ENCODE assay signal across 34 cellular contexts in the genomic region with DNA sequence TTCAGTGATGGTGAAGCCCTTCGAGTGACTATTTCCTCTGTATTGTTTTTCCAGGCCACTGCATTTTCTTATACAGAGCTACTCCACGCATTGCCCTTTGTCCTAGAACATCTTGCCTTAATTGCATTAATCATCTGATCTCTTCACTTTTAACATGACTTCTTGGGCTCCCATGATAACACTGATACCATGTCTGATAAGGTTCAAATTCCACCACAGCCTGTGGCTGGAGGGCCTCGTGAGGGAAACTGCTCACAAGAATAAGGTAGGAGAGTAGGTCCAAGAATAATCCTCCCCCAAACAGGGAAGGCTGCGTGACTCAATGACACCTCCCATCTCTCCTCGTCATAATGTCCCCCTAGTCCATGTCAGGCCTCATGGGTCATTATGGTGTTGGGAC.
"Had no signal": no experiment of that assay in that cellular context is flagged by ENCODE, and none has a peak within 500 bp of the region (broad histone marks: within the 10 kb centered on the region; RNA-seq: fewer than 3 reads in every experiment).

No MANE protein-coding gene starts in this region.

- H3K36me3 ChIP-seq: adrenal gland, brain microvascular endothelial cell, breast epithelium had no signal

- H3K27ac ChIP-seq: adrenal gland, body of pancreas, brain microvascular endothelial cell, breast epithelium had no signal

- H3K36me3 Mint-ChIP-seq: activated CD4-positive, alpha-beta memory T cell treated with anti-CD3 and anti-CD28 coated beads for 36 hours; activated naive CD4-positive, alpha-beta T cell treated with anti-CD3 and anti-CD28 coated beads, Interleukin-2, amount 50 U/mL, for 72 hours; activated naive CD8-positive, alpha-beta T cell treated with anti-CD3 and anti-CD28 coated beads for 36 hours; T-cell had no signal

- H3K9me3 ChIP-seq: adrenal gland, body of pancreas had no signal

- H3K9me3 Mint-ChIP-seq: activated CD4-positive, alpha-beta memory T cell treated with anti-CD3 and anti-CD28 coated beads for 36 hours; activated CD4-positive, alpha-beta T cell treated with anti-CD3 and anti-CD28 coated beads, Interleukin-2, amount 10 ng/mL, durations not matched to agents 24 days and 14 days; activated CD8-positive, alpha-beta T cell treated with anti-CD3 and anti-CD28 coated beads for 36 hours; activated naive CD4-positive, alpha-beta T cell treated with anti-CD3 and anti-CD28 coated beads for 36 hours; activated naive CD4-positive, alpha-beta T cell treated with anti-CD3 and anti-CD28 coated beads, Interleukin-2, amount 50 U/mL, for 72 hours; activated T-cell treated with anti-CD3 and anti-CD28 coated beads, Interleukin-2, amount 50 U/mL, for 4 hours; activated T-cell treated with anti-CD3 and anti-CD28 coated beads, Interleukin-2, amount 50 U/mL, for 72 hours; activated T-helper 1 cell treated with anti-CD3 and anti-CD28 coated beads, Interleukin-12 subunit alpha, Interleukin-12 subunit beta, Interleukin-2, Interleukin-4 antibody, amounts not matched to agents 30 ng/mL and 10 ng/mL and 1 ng/mL, durations not matched to agents 14 hours and 24 hours and 36 hours; T-cell; T-helper 1 cell treated with Interleukin-12 subunit alpha and Interleukin-12 subunit beta and Interleukin-4 antibody, amounts not matched to agents 30 μg/mL and 1 μg/mL, for 36 hours; T-helper 2 cell treated with Interferon-gamma antibody and Interleukin-4, amounts not matched to agents 5 μg/mL and 100 μg/mL, for 36 hours had no signal

- H3K27ac Mint-ChIP-seq: activated B cell treated with CpG ODN at 0.5 μM for 24 hours; activated CD4-positive, alpha-beta memory T cell treated with anti-CD3 and anti-CD28 coated beads for 36 hours; activated CD4-positive, alpha-beta T cell treated with anti-CD3 and anti-CD28 coated beads, Interleukin-2, amount 10 ng/mL, durations not matched to agents 24 days and 14 days; activated CD8-positive, alpha-beta T cell treated with anti-CD3 and anti-CD28 coated beads for 36 hours; activated naive CD4-positive, alpha-beta T cell treated with anti-CD3 and anti-CD28 coated beads for 36 hours; activated naive CD4-positive, alpha-beta T cell treated with anti-CD3 and anti-CD28 coated beads, Interleukin-2, amount 50 U/mL, for 72 hours; activated naive CD8-positive, alpha-beta T cell treated with anti-CD3 and anti-CD28 coated beads for 36 hours; activated T-cell treated with anti-CD3 and anti-CD28 coated beads, Interleukin-2, amount 50 U/mL, for 72 hours; activated T-helper 1 cell treated with anti-CD3 and anti-CD28 coated beads, Interleukin-12 subunit alpha, Interleukin-12 subunit beta, Interleukin-2, Interleukin-4 antibody, amounts not matched to agents 30 ng/mL and 10 ng/mL and 1 ng/mL, durations not matched to agents 14 hours and 24 hours and 36 hours; activated T-helper 17 cell treated with anti-CD3 and anti-CD28 coated beads, Interleukin-2, amount 50 U/mL, for 72 hours; T-cell; T-helper 1 cell treated with Interleukin-12 subunit alpha and Interleukin-12 subunit beta and Interleukin-4 antibody, amounts not matched to agents 30 μg/mL and 1 μg/mL, for 36 hours; T-helper 2 cell treated with Interferon-gamma antibody and Interleukin-4, amounts not matched to agents 5 μg/mL and 100 μg/mL, for 36 hours had no signal

- H3K4me1 ChIP-seq: adrenal gland, body of pancreas, breast epithelium had no signal

- H3K4me1 Mint-ChIP-seq: activated B cell treated with CpG ODN at 0.5 μM for 24 hours; activated CD4-positive, alpha-beta T cell treated with anti-CD3 and anti-CD28 coated beads, Interleukin-2, amount 10 ng/mL, durations not matched to agents 24 days and 14 days; activated naive CD8-positive, alpha-beta T cell treated with anti-CD3 and anti-CD28 coated beads for 36 hours; activated T-helper 17 cell treated with anti-CD3 and anti-CD28 coated beads, Interleukin-2, amount 50 U/mL, for 72 hours; T-cell had no signal

- DNase-seq: activated B cell treated with CpG ODN at 0.5 μM for 24 hours; activated CD4-positive, alpha-beta memory T cell treated with anti-CD3 and anti-CD28 coated beads for 36 hours; activated CD4-positive, alpha-beta T cell treated with anti-CD3 and anti-CD28 coated beads for 4 hours; activated CD4-positive, alpha-beta T cell treated with anti-CD3 and anti-CD28 coated beads, Interleukin-2, amount 10 ng/mL, durations not matched to agents 24 days and 14 days; activated CD4-positive, alpha-beta T cell treated with anti-CD3 and anti-CD28 coated beads, Interleukin-2, amount 50 U/mL, for 1 hour; activated CD4-positive, alpha-beta T cell treated with anti-CD3 and anti-CD28 coated beads, Interleukin-2, amount 50 U/mL, for 4 hours; activated CD4-positive, CD25-positive, alpha-beta regulatory T cell treated with anti-CD3 and anti-CD28 coated beads, Interleukin-2, amount 50 U/mL, for 72 hours; activated CD8-positive, alpha-beta memory T cell treated with anti-CD3 and anti-CD28 coated beads, Interleukin-2, amount 50 U/mL, for 4 hours; activated CD8-positive, alpha-beta T cell treated with anti-CD3 and anti-CD28 coated beads for 36 hours; activated effector memory CD4-positive, alpha-beta T cell treated with anti-CD3 and anti-CD28 coated beads, Interleukin-2, amount 50 U/mL, for 16 hours; activated gamma-delta T cell treated with Interleukin-2 at 50 U/mL for 16 hours; activated naive CD4-positive, alpha-beta T cell; activated naive CD4-positive, alpha-beta T cell treated with anti-CD3 and anti-CD28 coated beads for 36 hours; activated naive CD4-positive, alpha-beta T cell treated with anti-CD3 and anti-CD28 coated beads, Interleukin-2, amount 50 U/mL, for 16 hours; activated naive CD8-positive, alpha-beta T cell treated with anti-CD3 and anti-CD28 coated beads for 36 hours; activated T-cell treated with anti-CD3 and anti-CD28 coated beads for 4 hours; activated T-cell treated with anti-CD3 and anti-CD28 coated beads, Interleukin-2, amount 50 U/mL, for 1 hour; activated T-cell treated with anti-CD3 and anti-CD28 coated beads, Interleukin-2, amount 50 U/mL, for 4 hours; activated T-cell treated with anti-CD3 and anti-CD28 coated beads, Interleukin-2, amount 50 U/mL, for 72 hours; adrenal gland; amniotic stem cell; aorta; body of pancreas; brain microvascular endothelial cell; central memory CD4-positive, alpha-beta T cell; T-cell; T-helper 2 cell; T-helper 9 cell had no signal

- H3K27me3 ChIP-seq: adrenal gland, body of pancreas, brain microvascular endothelial cell, breast epithelium had no signal

- H3K4me3 ChIP-seq: adrenal gland, body of pancreas, breast epithelium had no signal

- H3K4me3 Mint-ChIP-seq: activated B cell treated with CpG ODN at 0.5 μM for 24 hours; activated CD4-positive, alpha-beta memory T cell treated with anti-CD3 and anti-CD28 coated beads for 36 hours; activated CD4-positive, alpha-beta T cell treated with anti-CD3 and anti-CD28 coated beads, Interleukin-2, amount 10 ng/mL, durations not matched to agents 24 days and 14 days; activated CD8-positive, alpha-beta T cell treated with anti-CD3 and anti-CD28 coated beads for 36 hours; activated naive CD4-positive, alpha-beta T cell treated with anti-CD3 and anti-CD28 coated beads for 36 hours; activated naive CD8-positive, alpha-beta T cell treated with anti-CD3 and anti-CD28 coated beads for 36 hours; activated T-cell treated with anti-CD3 and anti-CD28 coated beads, Interleukin-2, amount 50 U/mL, for 4 hours; activated T-cell treated with anti-CD3 and anti-CD28 coated beads, Interleukin-2, amount 50 U/mL, for 72 hours; activated T-helper 1 cell treated with anti-CD3 and anti-CD28 coated beads, Interleukin-12 subunit alpha, Interleukin-12 subunit beta, Interleukin-2, Interleukin-4 antibody, amounts not matched to agents 30 ng/mL and 10 ng/mL and 1 ng/mL, durations not matched to agents 14 hours and 24 hours and 36 hours; activated T-helper 17 cell treated with anti-CD3 and anti-CD28 coated beads, Interleukin-2, amount 50 U/mL, for 72 hours; T-cell; T-helper 1 cell treated with Interleukin-12 subunit alpha and Interleukin-12 subunit beta and Interleukin-4 antibody, amounts not matched to agents 30 μg/mL and 1 μg/mL, for 36 hours; T-helper 2 cell treated with Interferon-gamma antibody and Interleukin-4, amounts not matched to agents 5 μg/mL and 100 μg/mL, for 36 hours had no signal
